ENCODE assay signal across 7 cellular contexts in genomic region chr5:1588071-1588694, GRCh38.
DNase-seq lines count a peak whose midpoint lies in the region; ATAC-seq and TF ChIP-seq lines count a peak whose summit lies in the region.
"Not testable (repeated sequence)": the region's sequence is repeated elsewhere in the genome, so short reads cannot be mapped to it uniquely, and the experiment has no call there.

No MANE protein-coding gene starts in this region.

- intact Hi-C loops in sigmoid colon (cut with DNase I), result not testable (repeated sequence)

- ATAC-seq in RWPE2 (ENCODE audit: low read depth), result not testable (repeated sequence)

- WGBS in sigmoid colon, 2 donors, result 95 to 96% methylated on average over 17 of the region's 17 CpGs

- not testable (repeated sequence) for H3K9me2 ChIP-seq in Loucy (replicated peaks; ENCODE audit: low read depth, low read length)

- H2AFZ ChIP-seq in Loucy (ENCODE audit: low read length), result not testable (repeated sequence)

- H3K4me3 ChIP-seq in Loucy (ENCODE audit: low read length, poor library complexity, severe bottlenecking); RWPE2 (ENCODE audit: severe bottlenecking); sigmoid colon: not testable (repeated sequence)

- not testable (repeated sequence) for H3K9ac ChIP-seq in Loucy (ENCODE audit: low read depth, low read length, poor library complexity, severe bottlenecking)

- not testable (repeated sequence) for TF ChIP-seq CTCF in Loucy (conservative IDR thresholded peaks at IDR 0.05; ENCODE audit: low read length); RWPE2 (IDR thresholded peaks at IDR 0.05; ENCODE audit: poor library complexity, severe bottlenecking); glutamatergic neuron (IDR thresholded peaks at IDR 0.05; ENCODE audit: partially characterized antibody, unreplicated experiment); sigmoid colon (IDR thresholded peaks at IDR 0.05)

- H3K36me3 Mint-ChIP-seq in glutamatergic neuron (ENCODE audit: unreplicated experiment), result peaks cover 33% of the 10 kb centered on the region

- not testable (repeated sequence) for H3K27me3 Mint-ChIP-seq in glutamatergic neuron (ENCODE audit: unreplicated experiment)

- H3K9me3 ChIP-seq in Loucy (ENCODE audit: insufficient read depth, low read depth, low read length); RWPE2 (ENCODE audit: severe bottlenecking); sigmoid colon: not testable (repeated sequence)

- H3K4me3 Mint-ChIP-seq in glutamatergic neuron (ENCODE audit: unreplicated experiment), result not testable (repeated sequence)

- not testable (repeated sequence) for TF ChIP-seq POLR2A in sigmoid colon (IDR thresholded peaks at IDR 0.05)

- H3K9me3 Mint-ChIP-seq in glutamatergic neuron (ENCODE audit: unreplicated experiment), result not testable (repeated sequence)

- H3K36me3 ChIP-seq in Loucy (ENCODE audit: insufficient read depth, low read length) (peaks cover 38% of the 10 kb centered on the region; the same call in 1 of the 2 replicates), RWPE2 (ENCODE audit: low read depth) (peaks cover 16% of the 10 kb centered on the region), sigmoid colon (peaks cover 0 to 35% (median 10%) of the 10 kb centered on the region in 4 donors)

- H3K4me1 ChIP-seq in Loucy (ENCODE audit: insufficient read depth, low read length, poor library complexity, severe bottlenecking); RWPE2 (ENCODE audit: insufficient read depth, poor library complexity, severe bottlenecking); sigmoid colon: not testable (repeated sequence)

- peak overlapping the region; percentile 7 for H3K4me2 ChIP-seq in Loucy (ENCODE audit: low read depth, low read length, poor library complexity, severe bottlenecking)

- TF ChIP-seq EP300 in sigmoid colon (IDR thresholded peaks at IDR 0.05), result not testable (repeated sequence)

- not testable (repeated sequence) for H3K27me3 ChIP-seq in Loucy (ENCODE audit: insufficient read depth, low read length, poor library complexity, severe bottlenecking); RWPE2 (ENCODE audit: insufficient read depth, poor library complexity, severe bottlenecking); sigmoid colon

- H3K4me1 Mint-ChIP-seq in glutamatergic neuron (ENCODE audit: low read depth, unreplicated experiment), result not testable (repeated sequence)

- H3K79me2 ChIP-seq in Loucy (ENCODE audit: insufficient read depth, low read length), result peaks cover 38% of the 10 kb centered on the region

- H3F3A ChIP-seq in Loucy (ENCODE audit: low read depth), result not testable (repeated sequence)

- not testable (repeated sequence) for H3K27ac ChIP-seq in RWPE2 (ENCODE audit: poor library complexity, severe bottlenecking); sigmoid colon

- H4K20me1 ChIP-seq in Loucy (ENCODE audit: insufficient read depth, low read length, poor library complexity, severe bottlenecking), result not testable (repeated sequence)

- DNase-seq in H4 (ENCODE audit: low spot score) (peak; percentile 41), MV-4-11 (lab: John Stamatoyannopoulos, UW) (peak; percentile 14), RWPE2 (ENCODE audit: low spot score) (peak; percentile 42), cerebellar cortex (ENCODE audit: low spot score) (peak; percentile 66), sigmoid colon (peak; percentile 32)
- DNase-seq in glutamatergic neuron, result not testable (repeated sequence)

- H3K27ac Mint-ChIP-seq in glutamatergic neuron (ENCODE audit: unreplicated experiment), result peak overlapping the region; percentile 43
